In genomic region chr20:5128886-5129285, GRCh38 we compare ENCODE assay signal across 13 cellular contexts. TPM values are rescaled to one million over a fixed set of nuclear protein-coding genes. Genes with fewer than 3 reads are reported as not detected.
DNase-seq lines count a peak whose midpoint lies in the region; ATAC-seq and TF ChIP-seq lines count a peak whose summit lies in the region.
"Had no signal": no experiment of that assay in that cellular context is flagged by ENCODE, and none has a peak within 500 bp of the region (broad histone marks: within the 10 kb centered on the region; RNA-seq: fewer than 3 reads in every experiment).

No MANE protein-coding gene starts in this region.

- POLR2A ChIA-PET in CD4-positive, alpha-beta T cell (lab: Charles Lee), result no interaction called here
- POLR2A ChIA-PET in HEK293 (lab: Yijun Ruan, JAX), result interaction anchor here (0.9 to 2.0 kb wide), 3 partner anchors 9 to 63 kb away, joined by 3 to 11 read pairs (median 4); partner anchors contain the start of gene PCNA
- POLR2A ChIA-PET in activated naive CD8-positive, alpha-beta T cell treated with anti-CD3 and anti-CD28 coated beads, Interleukin-2, amount 10 ng/mL, durations not matched to agents 7 days and 5 days (lab: Charles Lee), result interaction anchor here (1.9 kb wide), 1 partner anchor 9 kb away, joined by 10 read pairs; the partner anchor contains the start of gene PCNA

- peaks cover 5% of the 10 kb centered on the region for H3K4me1 ChIP-seq in HEK293 (ENCODE audit: control insufficient read depth, insufficient read depth, low read length)

- CTCF ChIA-PET in CD4-positive, alpha-beta T cell (lab: Charles Lee), result interaction anchor here (0.9 to 1.4 kb wide), 2 partner anchors 9 to 63 kb away, joined by 4 read pairs; partner anchors contain the start of gene PCNA
- CTCF ChIA-PET in HEK293 (lab: Yijun Ruan, JAX), result interaction anchor here (0.5 to 1.2 kb wide), 7 partner anchors 9 to 401 kb away, joined by 3 to 6 read pairs (median 3); partner anchors contain the start of gene PCNA

- peak overlapping the region; percentile 97 for H3K27ac Mint-ChIP-seq in CD4-positive, alpha-beta T cell
- H3K27ac Mint-ChIP-seq in activated naive CD8-positive, alpha-beta T cell treated with anti-CD3 and anti-CD28 coated beads, Interleukin-2, amount 10 ng/mL, durations not matched to agents 7 days and 5 days, result peak overlapping the region; percentile 96
- peak overlapping the region in 2 of 3 experiments; percentile 12 to 86 for H3K27ac Mint-ChIP-seq in nephron

- H3K9me3 Mint-ChIP-seq in CD4-positive, alpha-beta T cell, result no peaks in the 10 kb centered on the region
- H3K9me3 Mint-ChIP-seq in activated naive CD8-positive, alpha-beta T cell treated with anti-CD3 and anti-CD28 coated beads, Interleukin-2, amount 10 ng/mL, durations not matched to agents 7 days and 5 days, result no peaks in the 10 kb centered on the region
- H3K9me3 Mint-ChIP-seq in nephron, result no peaks in the 10 kb centered on the region

- TF ChIP-seq CTCF in CD4-positive, alpha-beta T cell (IDR thresholded peaks at IDR 0.05), result no peak
- TF ChIP-seq CTCF in HEK293 (tag by site-specific recombination; IDR thresholded peaks at IDR 0.05) (no peak), nephron (IDR thresholded peaks at IDR 0.05; ENCODE audit: unreplicated experiment in 3 of 3) (no peak)

- no peak overlapping the region for H3K27ac ChIP-seq in CD4-positive, alpha-beta T cell (ENCODE audit: low read depth, low read length)
- H3K27ac ChIP-seq in HEK293 (ENCODE audit: extremely low read depth, low read depth, low read length), result no peak overlapping the region

- intact Hi-C loops in CD4-positive, alpha-beta T cell (cut with DNase I, micrococcal nuclease), result loop anchor here in 1 of 2 experiments (5.0 kb wide), 1 partner anchor 318 kb away; no protein-coding TSS in a partner anchor

- peaks cover 0 to 7% of the 10 kb centered on the region in 2 experiments; a peak in 1 of 3 replicates for H3K36me3 ChIP-seq in HEK293 (ENCODE audit: control insufficient read depth in 2 of 2, insufficient read depth in 1 of 2, low read length in 2 of 2)

- peaks cover 33% of the 10 kb centered on the region for H3K36me3 Mint-ChIP-seq in CD4-positive, alpha-beta T cell (ENCODE audit: low read depth)
- H3K36me3 Mint-ChIP-seq in activated naive CD8-positive, alpha-beta T cell treated with anti-CD3 and anti-CD28 coated beads, Interleukin-2, amount 10 ng/mL, durations not matched to agents 7 days and 5 days, result peaks cover 8% of the 10 kb centered on the region
- peaks cover 6% of the 10 kb centered on the region for H3K36me3 Mint-ChIP-seq in nephron (ENCODE audit: low read depth)

- peaks cover 38% of the 10 kb centered on the region for H3K4me1 Mint-ChIP-seq in CD4-positive, alpha-beta T cell (ENCODE audit: low read depth)
- H3K4me1 Mint-ChIP-seq in activated naive CD8-positive, alpha-beta T cell treated with anti-CD3 and anti-CD28 coated beads, Interleukin-2, amount 10 ng/mL, durations not matched to agents 7 days and 5 days, result peaks cover 24% of the 10 kb centered on the region
- H3K4me1 Mint-ChIP-seq in nephron, result peaks cover 32% of the 10 kb centered on the region

- no peaks in the 10 kb centered on the region for H3K27me3 Mint-ChIP-seq in CD4-positive, alpha-beta T cell
- H3K27me3 Mint-ChIP-seq in activated naive CD8-positive, alpha-beta T cell treated with anti-CD3 and anti-CD28 coated beads, Interleukin-2, amount 10 ng/mL, durations not matched to agents 7 days and 5 days, result no peaks in the 10 kb centered on the region
- H3K27me3 Mint-ChIP-seq in nephron (ENCODE audit: low read depth), result no peaks in the 10 kb centered on the region

- DNase-seq in CD4-positive, alpha-beta T cell, result no peak
- DNase-seq in activated naive CD8-positive, alpha-beta T cell treated with anti-CD3 and anti-CD28 coated beads, Interleukin-2, amount 10 ng/mL, durations not matched to agents 7 days and 5 days, result no peak
- DNase-seq in COLO668 (lab: John Stamatoyannopoulos, UW; ENCODE audit: unreplicated experiment) (no peak), DMS79 treated with DMSO at 0.1 percent for 48 hours (lab: John Stamatoyannopoulos, UW) (no peak)
- no peak for DNase-seq in stimulated activated CD4-positive, alpha-beta T cell treated with anti-CD3 and anti-CD28 coated beads, Interleukin-4, amount 100 ng/mL, for 24 hours
- DNase-seq: activated CD4-positive, CD25-positive, alpha-beta regulatory T cell treated with anti-CD3 and anti-CD28 coated beads, Interleukin-2, amount 50 U/mL, for 72 hours; foreskin fibroblast; H7; NCI-H146; OCI-M1 had no signal

- no peak for ATAC-seq in CD4-positive, alpha-beta T cell (ENCODE audit: poor library complexity)
- no peak for ATAC-seq in activated naive CD8-positive, alpha-beta T cell treated with anti-CD3 and anti-CD28 coated beads, Interleukin-2, amount 10 ng/mL, durations not matched to agents 7 days and 5 days (ENCODE audit: low read depth)
- ATAC-seq in HG03196 (IDR thresholded peaks at IDR 0.05; ENCODE audit: unreplicated experiment), result no peak

- H3K4me3 ChIP-seq in HEK293 (ENCODE audit: low read depth, low read length), result no peak overlapping the region

- H3K4me3 Mint-ChIP-seq in CD4-positive, alpha-beta T cell, result peak overlapping the region; percentile 95
- peak overlapping the region; percentile 97 for H3K4me3 Mint-ChIP-seq in activated naive CD8-positive, alpha-beta T cell treated with anti-CD3 and anti-CD28 coated beads, Interleukin-2, amount 10 ng/mL, durations not matched to agents 7 days and 5 days
- H3K4me3 Mint-ChIP-seq in nephron, result peak overlapping the region; percentile 45 to 99 (median 97)

- H3K9me3 ChIP-seq in CD4-positive, alpha-beta T cell (ENCODE audit: control insufficient read depth, low read length), result no peaks in the 10 kb centered on the region
- no peaks in the 10 kb centered on the region for H3K9me3 ChIP-seq in HEK293 (ENCODE audit: control insufficient read depth, insufficient read depth, low read depth, low read length)

- H3K27me3 ChIP-seq in CD4-positive, alpha-beta T cell (ENCODE audit: control insufficient read depth, insufficient read depth, low read length), result no peaks in the 10 kb centered on the region

TF ChIP-seq in HEK293, 187 proteins besides CTCF, POLR2A, EP300 and RAD21:
- TF ChIP-seq ZNF24 (tag by site-specific recombination; IDR thresholded peaks at IDR 0.05) (no peak), REST (tag by site-specific recombination; IDR thresholded peaks at IDR 0.05) (peak; percentile 91)

RNA-seq across cellular contexts. Expression of gene CDS2, which starts 2.1 kb away (rescaled TPM):
- total RNA-seq in CD4-positive, alpha-beta T cell, result 10 to 100 TPM; 62.4 to 65.0 TPM
- total RNA-seq in activated naive CD8-positive, alpha-beta T cell treated with anti-CD3 and anti-CD28 coated beads, Interleukin-2, amount 10 ng/mL, durations not matched to agents 7 days and 5 days, result 10 to 100 TPM; 59.1 to 59.2 TPM

RNA-seq across cellular contexts. Expression of gene PCNA, which starts 9.1 kb away (rescaled TPM):
- 10 to 100 TPM; 32.6 to 33.0 TPM for total RNA-seq in CD4-positive, alpha-beta T cell
- 100 to 1,000 TPM; 393 to 421 TPM for total RNA-seq in activated naive CD8-positive, alpha-beta T cell treated with anti-CD3 and anti-CD28 coated beads, Interleukin-2, amount 10 ng/mL, durations not matched to agents 7 days and 5 days

RNA-seq across cellular contexts. Expression of gene TMEM230, which starts 16.0 kb away (rescaled TPM):
- 10 to 100 TPM; 22.6 to 27.1 TPM for total RNA-seq in CD4-positive, alpha-beta T cell
- total RNA-seq in activated naive CD8-positive, alpha-beta T cell treated with anti-CD3 and anti-CD28 coated beads, Interleukin-2, amount 10 ng/mL, durations not matched to agents 7 days and 5 days, result 10 to 100 TPM; 69.9 to 71.7 TPM

Comparison
In these comparisons a context has a peak if more than half of its experiments do, and no peak if none do; other contexts are left out.
1. RNA of gene PCNA, which starts 9.1 kb away (total RNA-seq): 393 to 421 TPM in activated naive CD8-positive, alpha-beta T cell treated with anti-CD3 and anti-CD28 coated beads, Interleukin-2, amount 10 ng/mL, durations not matched to agents 7 days and 5 days; 32.6 to 33.0 TPM in CD4-positive, alpha-beta T cell; every median in the first group is over 10 times any median in the second.
2. Peak in every context shown above with its lines, with median percentiles within 50 percentile points of each other: H3K27ac Mint-ChIP-seq and H3K4me3 Mint-ChIP-seq.